17 cellular contexts compared by ENCODE assay signal in the genomic region with DNA sequence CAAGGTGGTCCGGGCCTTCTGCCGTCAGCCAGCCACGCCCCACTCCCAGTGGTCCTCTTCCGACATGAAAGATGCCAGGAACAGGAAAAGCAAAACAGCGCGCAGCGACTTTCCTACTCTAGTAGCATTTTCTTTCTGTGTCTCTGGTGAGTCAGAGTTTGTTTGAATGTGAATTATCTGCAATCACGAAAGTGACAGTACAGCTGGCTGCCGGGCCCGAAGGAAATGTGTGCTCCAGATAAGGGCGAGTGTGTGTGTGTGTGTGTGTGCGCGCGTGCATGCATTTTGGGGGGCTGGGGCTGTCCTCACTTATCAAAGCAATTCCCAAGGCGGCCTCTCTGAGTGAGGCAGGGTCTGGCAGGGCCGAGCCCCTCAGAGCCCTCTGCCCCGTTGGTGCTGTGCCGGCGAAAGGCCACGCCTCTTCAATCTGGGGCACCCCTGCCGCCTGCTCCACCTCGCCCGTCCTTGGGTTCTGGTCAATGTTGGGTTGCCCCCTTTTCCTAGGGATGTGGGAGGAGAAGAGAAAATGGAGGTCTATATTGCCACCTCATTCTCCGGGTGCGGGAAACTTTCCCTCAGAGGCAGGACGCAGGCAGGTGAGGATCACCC.
"Had no signal": no experiment of that assay in that cellular context is flagged by ENCODE, and none has a peak within 500 bp of the region (broad histone marks: within the 10 kb centered on the region; RNA-seq: fewer than 3 reads in every experiment).

No MANE protein-coding gene starts in this region.

- H3K27ac ChIP-seq: coronary artery, lower lobe of right lung, upper lobe of left lung had no signal

- H3K36me3 ChIP-seq: lower lobe of right lung, upper lobe of left lung had no signal

- H3K9me3 ChIP-seq: lower lobe of right lung, upper lobe of left lung had no signal

- H3K4me3 Mint-ChIP-seq: activated CD4-positive, alpha-beta T cell treated with anti-CD3 and anti-CD28 coated beads, Interleukin-2, amount 10 ng/mL, durations not matched to agents 7 days and 5 days; activated naive CD8-positive, alpha-beta T cell; activated T-cell treated with anti-CD3 and anti-CD28 coated beads, Interleukin-2, amount 50 U/mL, for 72 hours; brain; central memory CD8-positive, alpha-beta T cell; stimulated activated naive CD8-positive, alpha-beta T cell treated with anti-CD3 and anti-CD28 coated beads, Interleukin-15, amount 100 ng/mL, for 72 hours had no signal

- H3K27ac Mint-ChIP-seq: activated CD4-positive, alpha-beta T cell treated with anti-CD3 and anti-CD28 coated beads, Interleukin-2, amount 10 ng/mL, durations not matched to agents 7 days and 5 days; activated naive CD8-positive, alpha-beta T cell; activated T-cell treated with anti-CD3 and anti-CD28 coated beads, Interleukin-2, amount 50 U/mL, for 72 hours; stimulated activated naive CD8-positive, alpha-beta T cell treated with anti-CD3 and anti-CD28 coated beads, Interleukin-15, amount 100 ng/mL, for 72 hours had no signal

- FAIRE-seq: TTC549 had no signal

- H3K36me3 Mint-ChIP-seq: activated naive CD8-positive, alpha-beta T cell; brain had no signal

- H3K4me1 ChIP-seq: lower lobe of right lung, upper lobe of left lung had no signal

- H3K4me3 ChIP-seq: coronary artery, lower lobe of right lung, upper lobe of left lung had no signal

- H3K4me1 Mint-ChIP-seq: activated CD4-positive, alpha-beta T cell treated with anti-CD3 and anti-CD28 coated beads, Interleukin-2, amount 10 ng/mL, durations not matched to agents 7 days and 5 days; central memory CD8-positive, alpha-beta T cell; stimulated activated naive CD8-positive, alpha-beta T cell treated with anti-CD3 and anti-CD28 coated beads, Interleukin-15, amount 100 ng/mL, for 72 hours had no signal

- DNase-seq: activated CD4-positive, alpha-beta T cell treated with anti-CD3 and anti-CD28 coated beads, Interleukin-2, amount 10 ng/mL, durations not matched to agents 7 days and 5 days; activated CD8-positive, alpha-beta memory T cell treated with anti-CD3 and anti-CD28 coated beads, Interleukin-2, amount 50 U/mL, for 48 hours; activated gamma-delta T cell treated with Interleukin-2 at 50 U/mL for 16 hours; activated T-cell treated with anti-CD3 and anti-CD28 coated beads, Interleukin-2, amount 50 U/mL, for 72 hours; glutamatergic neuron; left colon; lower lobe of right lung; stimulated activated CD4-positive, alpha-beta T cell treated with anti-CD3 and anti-CD28 coated beads, Interleukin-1b, Interleukin-23, amount 100 ng/mL, for 48 hours; stimulated activated naive CD8-positive, alpha-beta T cell treated with anti-CD3 and anti-CD28 coated beads, Interleukin-15, amount 100 ng/mL, for 72 hours had no signal

- H3K9me3 Mint-ChIP-seq: activated CD4-positive, alpha-beta T cell treated with anti-CD3 and anti-CD28 coated beads, Interleukin-2, amount 10 ng/mL, durations not matched to agents 7 days and 5 days; activated T-cell treated with anti-CD3 and anti-CD28 coated beads, Interleukin-2, amount 50 U/mL, for 72 hours; brain; central memory CD8-positive, alpha-beta T cell; stimulated activated naive CD8-positive, alpha-beta T cell treated with anti-CD3 and anti-CD28 coated beads, Interleukin-15, amount 100 ng/mL, for 72 hours had no signal

- ATAC-seq: activated T-cell treated with anti-CD3 and anti-CD28 coated beads, Interleukin-2, amount 50 U/mL, for 72 hours; esophagus mucosa; left colon; lower lobe of right lung; sciatic nerve; stimulated activated naive CD8-positive, alpha-beta T cell treated with anti-CD3 and anti-CD28 coated beads, Interleukin-15, amount 100 ng/mL, for 72 hours had no signal

- H3K27me3 ChIP-seq: upper lobe of left lung had no signal
